Comparison of ENCODE assay signal across 20 cellular contexts in genomic region chr13:97561182-97561581, GRCh38.
"Had no signal": no experiment of that assay in that cellular context is flagged by ENCODE, and none has a peak within 500 bp of the region (broad histone marks: within the 10 kb centered on the region; RNA-seq: fewer than 3 reads in every experiment).

No MANE protein-coding gene starts in this region.

- ATAC-seq: foreskin keratinocyte; left colon; mucosa of descending colon; pancreas; psoas muscle; right cardiac atrium; stimulated activated effector memory CD8-positive, alpha-beta T cell treated with anti-CD3 and anti-CD28 coated beads, Interleukin-12 subunit alpha, Interleukin-12 subunit beta, amount 100 ng/mL, for 72 hours; stimulated activated naive CD8-positive, alpha-beta T cell treated with anti-CD3 and anti-CD28 coated beads, Interleukin-15, amount 100 ng/mL, for 72 hours had no signal

- DNase-seq: activated B cell treated with CpG ODN at 0.5 μM for 24 hours; activated CD4-positive, alpha-beta memory T cell treated with anti-CD3 and anti-CD28 coated beads for 36 hours; activated CD4-positive, alpha-beta T cell treated with anti-CD3 and anti-CD28 coated beads for 48 hours; activated naive CD4-positive, alpha-beta T cell treated with Interleukin-2 at 50 U/mL for 16 hours; activated naive CD8-positive, alpha-beta T cell treated with anti-CD3 and anti-CD28 coated beads for 36 hours; activated T-cell treated with anti-CD3 and anti-CD28 coated beads, Interleukin-2, amount 50 U/mL, for 48 hours; central memory CD4-positive, alpha-beta T cell; effector memory CD4-positive, alpha-beta T cell; foreskin keratinocyte; left colon; mesenchymal stem cell; mucosa of descending colon; nephron progenitor cell; pancreas; psoas muscle; right cardiac atrium; stimulated activated CD4-positive, alpha-beta T cell treated with anti-CD3 and anti-CD28 coated beads, Interleukin-1b, Interleukin-23, amount 100 ng/mL, for 48 hours; stimulated activated naive CD8-positive, alpha-beta T cell treated with anti-CD3 and anti-CD28 coated beads, Interleukin-15, amount 100 ng/mL, for 72 hours; tibial artery had no signal
